Comparison of ENCODE assay signal across 2 cellular contexts in genomic region chr2:135048122-135048521, GRCh38.
TF ChIP-seq lines count a peak whose summit lies in the region.

No MANE protein-coding gene starts in this region.

TF ChIP-seq in HepG2, 621 proteins besides CTCF, POLR2A, EP300 and RAD21 (continues in another document):
- TF ChIP-seq CEBPB (IDR thresholded peaks at IDR 0.05; ENCODE audit: borderline replicate concordance, low read depth, low read length) (peak; percentile 91), RNF2 (conservative IDR thresholded peaks at IDR 0.05; ENCODE audit: low read depth) (no peak), CREBL2 (CRISPR knock-in tag; IDR thresholded peaks at IDR 0.05; ENCODE audit: borderline replicate concordance) (no peak), ZBTB14 (CRISPR knock-in tag; IDR thresholded peaks at IDR 0.05) (no peak), TARDBP (CRISPR knock-in tag; IDR thresholded peaks at IDR 0.05) (0 out of 2 replicates have a peak, but pooled peaks have one; percentile 31), CREB1 (IDR thresholded peaks at IDR 0.05) (no peak), CREB1 (CRISPR knock-in tag; IDR thresholded peaks at IDR 0.05) (0 out of 2 replicates have a peak, but pooled peaks have one; percentile 37), ZNF335 (CRISPR knock-in tag; IDR thresholded peaks at IDR 0.05) (no peak), NFE2 (CRISPR knock-in tag; IDR thresholded peaks at IDR 0.05) (no peak), KAT7 (CRISPR knock-in tag; IDR thresholded peaks at IDR 0.05; ENCODE audit: borderline replicate concordance) (no peak), ZNF646 (CRISPR knock-in tag; IDR thresholded peaks at IDR 0.05) (0 out of 2 replicates have a peak, but pooled peaks have one; percentile 80), PLRG1 (conservative IDR thresholded peaks at IDR 0.05) (no peak), HOMEZ (CRISPR knock-in tag; IDR thresholded peaks at IDR 0.05; ENCODE audit: low read depth) (no peak), TRAFD1 (CRISPR knock-in tag; IDR thresholded peaks at IDR 0.05; ENCODE audit: borderline replicate concordance) (no peak)

TF ChIP-seq in K562, 482 proteins besides CTCF, POLR2A, EP300 and RAD21:
- TF ChIP-seq CEBPG (CRISPR knock-in tag; IDR thresholded peaks at IDR 0.05) = 0 out of 2 replicates have a peak, but pooled peaks have one; percentile 33
- TF ChIP-seq CEBPG (tag; conservative IDR thresholded peaks at IDR 0.05 in 1 of 2, IDR thresholded peaks at IDR 0.05 in 1 of 2) = no peak
- TF ChIP-seq TRIM24 (IDR thresholded peaks at IDR 0.05) = peak in 1 of 2 experiments; percentile 13; a peak in 1 of 4 replicates
- peak; percentile 9; the same call in 1 of the 2 replicates for TF ChIP-seq CEBPB (tag; IDR thresholded peaks at IDR 0.05)
- TF ChIP-seq MXD1 (CRISPR knock-in tag; IDR thresholded peaks at IDR 0.05; ENCODE audit: borderline replicate concordance, poor library complexity, severe bottlenecking) = no peak
